Comparison of ENCODE assay signal across 8 cellular contexts in the genomic region with DNA sequence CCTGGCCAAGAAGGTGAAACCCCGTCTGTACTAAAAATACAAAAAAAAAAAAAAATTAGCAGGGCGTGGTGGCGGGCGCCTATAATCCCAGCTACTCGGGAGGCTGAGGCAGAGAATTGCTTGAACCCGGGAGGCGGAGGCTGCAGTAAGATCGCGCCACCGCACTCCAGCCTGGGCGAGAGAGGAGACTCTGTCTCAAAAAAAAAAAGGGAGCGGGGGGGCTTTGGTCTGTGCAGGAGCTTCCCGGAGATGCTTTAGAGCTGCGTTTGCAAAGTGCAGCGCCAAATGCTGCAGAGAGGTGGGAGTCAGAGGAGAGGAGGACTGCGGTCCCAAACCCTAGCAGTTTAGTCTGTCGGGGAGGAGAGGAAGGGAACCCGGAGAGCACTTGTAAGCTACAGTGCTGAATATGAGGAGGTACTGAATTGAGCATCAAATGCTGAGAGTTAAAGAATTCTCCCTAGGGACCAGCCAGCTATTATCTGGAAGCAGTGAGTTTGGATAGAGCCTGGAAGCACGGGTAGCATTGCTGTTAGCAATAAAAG. TPM values are rescaled to one million over a fixed set of nuclear protein-coding genes. Genes with fewer than 3 reads are reported as not detected.
A peak's percentile ranks its signal among the peaks of the same experiment; 100 is the strongest.
DNase-seq lines count a peak whose midpoint lies in the region; ATAC-seq, FAIRE-seq and TF ChIP-seq lines count a peak whose summit lies in the region.

No MANE protein-coding gene starts in this region.

- peak overlapping the region; percentile 52 for H3K4me3 ChIP-seq in A673 (ENCODE audit: low read depth, low read length, poor library complexity, severe bottlenecking)
- H3K4me3 ChIP-seq in NT2/D1 (ENCODE audit: insufficient read length, low read depth): peak overlapping the region; percentile 83
- H3K4me3 ChIP-seq in bronchial epithelial cell (ENCODE audit: low read depth, low read length): peak overlapping the region; percentile 52
- H3K4me3 ChIP-seq in lower leg skin (ENCODE audit: low read depth, poor library complexity, severe bottlenecking): peak overlapping the region; percentile 22
- H3K4me3 ChIP-seq in thoracic aorta: peak overlapping the region; percentile 94

- FAIRE-seq in bronchial epithelial cell (lab: Jason Lieb, UNC): no peak

- intact Hi-C loops in A673 (cut with micrococcal nuclease; ENCODE audit: unreplicated experiment): no loop called here
- intact Hi-C loops in lower leg skin (cut with DNase I; ENCODE audit: low total_unique reads): no loop called here

- peak; percentile 4 for ATAC-seq in GM19395 (IDR thresholded peaks at IDR 0.05; ENCODE audit: unreplicated experiment)
- ATAC-seq in thoracic aorta (ENCODE audit: insufficient number of reproducible peaks, low FRiP score, low read depth): no peak
- ATAC-seq in HG03095 (IDR thresholded peaks at IDR 0.05; ENCODE audit: unreplicated experiment): no peak
- ATAC-seq in GM19463 (IDR thresholded peaks at IDR 0.05; ENCODE audit: unreplicated experiment): no peak

- CTCF ChIA-PET in A673 (lab: Charles Lee): interaction anchor here (0.6 to 1.6 kb wide), 3 partner anchors 17 to 267 kb away, joined by 3 to 6 read pairs (median 6); no protein-coding TSS in a partner anchor

- no peak for TF ChIP-seq POLR2A in lower leg skin (IDR thresholded peaks at IDR 0.05)

- H3K27me3 ChIP-seq in A673 (replicated peaks; ENCODE audit: insufficient read depth, low read depth, low read length, poor library complexity) (no peaks in the 10 kb centered on the region), NT2/D1 (ENCODE audit: insufficient read depth, insufficient read length) (no peaks in the 10 kb centered on the region), bronchial epithelial cell (ENCODE audit: control insufficient read depth, insufficient read depth, low read length) (no peaks in the 10 kb centered on the region), thoracic aorta (replicated peaks; ENCODE audit: insufficient read depth) (no peaks in the 10 kb centered on the region)

- H3K9me3 ChIP-seq in A673 (ENCODE audit: low read depth, low read length, poor library complexity, severe bottlenecking): no peaks in the 10 kb centered on the region
- no peaks in the 10 kb centered on the region for H3K9me3 ChIP-seq in NT2/D1 (ENCODE audit: insufficient read depth, low read length)
- H3K9me3 ChIP-seq in thoracic aorta: no peaks in the 10 kb centered on the region

- TF ChIP-seq CTCF in A673 (conservative IDR thresholded peaks at IDR 0.05; ENCODE audit: low read depth, low read length) (no peak), bronchial epithelial cell (IDR thresholded peaks at IDR 0.05; ENCODE audit: insufficient read depth, low read length, severe bottlenecking) (no peak), lower leg skin (IDR thresholded peaks at IDR 0.05) (no peak), thoracic aorta (IDR thresholded peaks at IDR 0.05) (peak; percentile 21)

- H3K4me1 ChIP-seq in A673 (ENCODE audit: insufficient read depth, low read length, poor library complexity, severe bottlenecking) (no peaks in the 10 kb centered on the region), NT2/D1 (ENCODE audit: insufficient read depth, insufficient read length) (peaks cover 11% of the 10 kb centered on the region), thoracic aorta (ENCODE audit: control insufficient read depth in 1 of 2, low read depth in 2 of 2) (peaks cover 4 to 15% of the 10 kb centered on the region in 2 donors)

- DNase-seq in A673 (ENCODE audit: low spot score) (peak; percentile 57), NT2/D1 (ENCODE audit: low read depth, low spot score) (no peak), bronchial epithelial cell (ENCODE audit: low read depth) (no peak), lower leg skin (ENCODE audit: low spot score in 2 of 2) (no peak), thoracic aorta (ENCODE audit: low spot score) (no peak)

- H3K36me3 ChIP-seq in A673 (ENCODE audit: insufficient read depth, low read length, poor library complexity, severe bottlenecking) (peaks cover 4% of the 10 kb centered on the region), NT2/D1 (ENCODE audit: insufficient read depth, insufficient read length, low read length) (peaks cover 38% of the 10 kb centered on the region), bronchial epithelial cell (ENCODE audit: control insufficient read depth, insufficient read depth, low read length) (no peaks in the 10 kb centered on the region), thoracic aorta (no peaks in the 10 kb centered on the region)

- POLR2A ChIA-PET in A673 (lab: Charles Lee; ENCODE audit: low non-redundant PET): interaction anchor here (0.5 to 0.7 kb wide), 3 partner anchors 10 to 150 kb away, joined by 3 to 5 read pairs (median 4); no protein-coding TSS in a partner anchor

- H3K9ac ChIP-seq in NT2/D1 (ENCODE audit: insufficient read length, low read depth): peak overlapping the region; percentile 70

- WGBS in lower leg skin, 2 donors: 5% methylated on average over 19 of the region's 19 CpGs

- BruUV-seq in A673 (replicated peaks; lab: Mats Ljungman, UMichigan): no TSS peak

- H3K27ac ChIP-seq in A673 (ENCODE audit: low read depth, low read length, poor library complexity, severe bottlenecking): no peak overlapping the region
- H3K27ac ChIP-seq in thoracic aorta: peak overlapping the region; percentile 51 to 64

RNA-seq across cellular contexts. Expression of a gene that starts 0.6 kb away (rescaled TPM):
- 1.6 TPM in 1 of 2 replicates, not detected in the other for total RNA-seq in A673 (2021)
- total RNA-seq in bronchial epithelial cell: not detected in 2 replicates
- 1 to 10 TPM in 1 of 4 donors, not detected in 3; 1.1 TPM for total RNA-seq in lower leg skin
- total RNA-seq in thoracic aorta: not detected

RNA-seq across cellular contexts. Expression of a gene that starts 8.2 kb away (rescaled TPM):
- total RNA-seq in A673 (2021): 55.9 and 61.2 TPM in 2 replicates
- 5.5 and 5.8 TPM in 2 replicates for total RNA-seq in bronchial epithelial cell
- 100 to 1,000 TPM in 1 of 4 donors, 10 to 100 TPM in 3; 64.1 to 131 (median 86.2) TPM for total RNA-seq in lower leg skin
- 10 to 100 TPM; 22.8 to 54.0 TPM for total RNA-seq in thoracic aorta

RNA-seq across cellular contexts. Expression of a gene that starts 28.9 kb away (rescaled TPM):
- total RNA-seq in A673 (2021) (32.0 and 36.6 TPM in 2 replicates), bronchial epithelial cell (14.5 and 18.1 TPM in 2 replicates), lower leg skin (10 to 100 TPM in 3 of 4 donors, 1 to 10 TPM in 1; 9.7 to 25.1 (median 16.5) TPM), thoracic aorta (10 to 100 TPM; 11.6 to 13.5 TPM)

RNA-seq across cellular contexts. Expression of a gene that starts 33.1 kb away (rescaled TPM):
- total RNA-seq in A673 (2021): 0.31 TPM in 1 of 2 replicates, not detected in the other
- 1.2 and 1.6 TPM in 2 replicates for total RNA-seq in bronchial epithelial cell
- 10 to 100 TPM; 10.1 to 15.9 (median 13.6) TPM for total RNA-seq in lower leg skin
- total RNA-seq in thoracic aorta: 10 to 100 TPM; 28.4 to 45.1 TPM

Comparison
In these comparisons a context has a peak if more than half of its experiments do, and no peak if none do; other contexts are left out.
1. H3K4me3 ChIP-seq: peak in every context shown above with its lines; median percentile 94 in thoracic aorta; 83 in NT2/D1; 52 in A673; 52 in bronchial epithelial cell; 22 in lower leg skin.